In the genomic region with DNA sequence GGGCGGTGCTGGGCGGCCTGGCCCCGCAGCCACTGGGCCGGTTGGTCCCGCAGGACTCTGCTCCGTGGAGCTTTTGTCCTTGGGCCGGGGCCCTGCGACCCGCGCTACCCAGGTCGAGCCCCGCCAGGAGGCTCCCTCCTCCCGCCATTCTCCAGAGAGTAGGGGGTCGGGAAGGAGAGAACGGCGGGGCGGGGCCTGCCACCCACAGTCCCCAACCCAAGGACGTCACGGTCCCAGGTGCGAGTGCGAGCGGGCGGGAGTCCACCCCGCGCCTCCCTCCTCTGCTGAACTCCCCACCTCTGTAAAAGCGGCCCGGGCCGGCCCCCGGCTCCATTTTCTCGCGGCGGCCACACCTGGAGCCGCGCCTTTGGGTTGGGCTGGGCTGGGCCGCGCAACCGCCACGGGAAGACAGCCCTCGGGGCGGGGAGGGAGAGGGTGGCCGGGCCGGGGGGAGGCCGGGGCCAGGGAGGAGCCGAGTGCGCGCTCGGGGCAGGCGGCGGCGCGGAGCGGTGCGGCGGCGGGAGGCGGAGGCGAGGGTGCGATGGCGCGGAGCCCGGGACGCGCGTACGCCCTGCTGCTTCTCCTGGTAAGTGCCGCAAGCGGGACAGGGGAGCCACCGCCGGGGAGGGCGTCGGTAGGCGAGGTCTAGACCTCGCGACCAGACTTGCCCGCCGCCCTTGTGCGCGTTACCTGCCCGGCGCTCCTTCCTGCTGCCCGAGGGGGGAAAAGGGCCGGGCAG, we compare ENCODE assay signal across 8 cellular contexts. TPM values are rescaled to one million over a fixed set of nuclear protein-coding genes. Genes with fewer than 3 reads are reported as not detected.
DNase-seq lines count a peak whose midpoint lies in the region; ATAC-seq, FAIRE-seq and TF ChIP-seq lines count a peak whose summit lies in the region.

TSS of gene DSG2 (plus strand) at position 467 of the 739 bp plus-strand sequence. CDS start at position 542, 75 bp downstream.

- DNase-seq in GM12891 (ENCODE audit: insufficient read length, low spot score) (peak; percentile 74), fibroblast of the aortic adventitia (ENCODE audit: low read depth) (no peak), NCI-H1092 (lab: John Stamatoyannopoulos, UW) (no peak), T-helper 9 cell (no peak)
- DNase-seq in activated CD8-positive, alpha-beta T cell treated with anti-CD3 and anti-CD28 coated beads for 36 hours = peak; percentile 42

- POLR2A ChIA-PET in activated CD8-positive, alpha-beta T cell treated with anti-CD3 and anti-CD28 coated beads for 36 hours (lab: Charles Lee) = no interaction called here

- peak within 1 kb of the TSS; percentile 89 for H3K4me2 ChIP-seq in neural cell (ENCODE audit: low read length)

- no peaks in the 10 kb centered on the region for H3K36me3 Mint-ChIP-seq in IgD-negative memory B cell
- no peaks in the 10 kb centered on the region for H3K36me3 Mint-ChIP-seq in activated CD8-positive, alpha-beta T cell treated with anti-CD3 and anti-CD28 coated beads for 36 hours (ENCODE audit: low read depth)

- H3K9me2 ChIP-seq in neural cell (ENCODE audit: insufficient read depth, low read length) = no peaks in the 10 kb centered on the region

- intact Hi-C loops in activated CD8-positive, alpha-beta T cell treated with anti-CD3 and anti-CD28 coated beads for 36 hours (cut with micrococcal nuclease) = no loop called here

- H3K9ac ChIP-seq in neural cell (ENCODE audit: low read length) = peak within 1 kb of the TSS; percentile 52

- no peaks in the 10 kb centered on the region for H3K9me3 Mint-ChIP-seq in IgD-negative memory B cell
- H3K9me3 Mint-ChIP-seq in activated CD8-positive, alpha-beta T cell treated with anti-CD3 and anti-CD28 coated beads for 36 hours = no peaks in the 10 kb centered on the region

- no peaks in the 10 kb centered on the region for H4K20me1 ChIP-seq in neural cell (ENCODE audit: insufficient read depth)

- ATAC-seq in GM21723 (IDR thresholded peaks at IDR 0.05; ENCODE audit: unreplicated experiment) = peak; percentile 51
- peak; percentile 80 for ATAC-seq in activated CD8-positive, alpha-beta T cell treated with anti-CD3 and anti-CD28 coated beads for 36 hours

- H3K4me3 ChIP-seq in fibroblast of the aortic adventitia (ENCODE audit: low read depth, low read length) (peak within 1 kb of the TSS; percentile 57), neural cell (ENCODE audit: low read length) (peak within 1 kb of the TSS; percentile 90)

- H3K4me1 Mint-ChIP-seq in IgD-negative memory B cell = peaks cover 0 to 9% (median 8%) of the 10 kb centered on the region in 3 donors
- peaks cover 6% of the 10 kb centered on the region for H3K4me1 Mint-ChIP-seq in activated CD8-positive, alpha-beta T cell treated with anti-CD3 and anti-CD28 coated beads for 36 hours (ENCODE audit: low read depth)

- no peak for TF ChIP-seq CTCF in activated CD8-positive, alpha-beta T cell treated with anti-CD3 and anti-CD28 coated beads for 36 hours (IDR thresholded peaks at IDR 0.05)
- no peak for TF ChIP-seq CTCF in fibroblast of the aortic adventitia (IDR thresholded peaks at IDR 0.05; ENCODE audit: insufficient read depth, low read length)
- TF ChIP-seq CTCF in neural cell (IDR thresholded peaks at IDR 0.05; ENCODE audit: poor library complexity, severe bottlenecking) = no peak

- H2AFZ ChIP-seq in neural cell (ENCODE audit: low read depth, low read length) = peak within 1 kb of the TSS; percentile 27

- CTCF ChIA-PET in activated CD8-positive, alpha-beta T cell treated with anti-CD3 and anti-CD28 coated beads for 36 hours (lab: Charles Lee) = no interaction called here

- peak within 1 kb of the TSS in 3 of 4 donors; percentile 61 to 81 (median 69) for H3K4me3 Mint-ChIP-seq in IgD-negative memory B cell
- H3K4me3 Mint-ChIP-seq in activated CD8-positive, alpha-beta T cell treated with anti-CD3 and anti-CD28 coated beads for 36 hours = peak within 1 kb of the TSS; percentile 74

- TF ChIP-seq RAD21 in neural cell (conservative IDR thresholded peaks at IDR 0.05) = peak; percentile 41

- H3K9me3 ChIP-seq in neural cell (ENCODE audit: low read length) = no peaks in the 10 kb centered on the region

- H3K27ac Mint-ChIP-seq in IgD-negative memory B cell = no peak within 1 kb of the TSS
- H3K27ac Mint-ChIP-seq in activated CD8-positive, alpha-beta T cell treated with anti-CD3 and anti-CD28 coated beads for 36 hours = no peak within 1 kb of the TSS

- H3K27ac ChIP-seq in neural cell (ENCODE audit: low read length) = no peak within 1 kb of the TSS

- H3F3A ChIP-seq in neural cell (ENCODE audit: insufficient read depth, low read length, poor library complexity, severe bottlenecking) = no peaks in the 10 kb centered on the region

- H3K36me3 ChIP-seq in neural cell (ENCODE audit: insufficient read depth, low read length) = no peaks in the 10 kb centered on the region

- peak; percentile 85 for FAIRE-seq in GM12891 (lab: Jason Lieb, UNC)

- H3K79me2 ChIP-seq in neural cell (replicated peaks; ENCODE audit: insufficient read depth, low read length) = no peaks in the 10 kb centered on the region

- TF ChIP-seq EP300 in neural cell (conservative IDR thresholded peaks at IDR 0.05; ENCODE audit: poor library complexity, severe bottlenecking) = no peak

- peaks cover 29% of the 10 kb centered on the region for H3K27me3 Mint-ChIP-seq in IgD-negative memory B cell
- peaks cover 34% of the 10 kb centered on the region for H3K27me3 Mint-ChIP-seq in activated CD8-positive, alpha-beta T cell treated with anti-CD3 and anti-CD28 coated beads for 36 hours

- TF ChIP-seq POLR2A in GM12891 (IDR thresholded peaks at IDR 0.05; ENCODE audit: low read depth, low read length) = 0 out of 2 replicates have a peak, but pooled peaks have one; percentile 33

- H3K27me3 ChIP-seq in neural cell (ENCODE audit: insufficient read depth, low read depth, low read length) = peaks cover 26% of the 10 kb centered on the region

TF ChIP-seq in GM12891, 5 proteins besides CTCF, POLR2A, EP300 and RAD21:
- TF ChIP-seq POLR2AphosphoS5 (IDR thresholded peaks at IDR 0.05; ENCODE audit: low read depth, low read length) = peak; percentile 41; the same call in 1 of the 2 replicates
- TF ChIP-seq PAX5 (IDR thresholded peaks at IDR 0.05; ENCODE audit: insufficient read depth, low read length, severe bottlenecking) = no peak
- TF ChIP-seq POU2F2 (IDR thresholded peaks at IDR 0.05; ENCODE audit: low read depth, low read length) = no peak
TF ChIP-seq in GM12891: peak in this region for 1.

TF ChIP-seq in neural cell, 6 proteins besides CTCF, POLR2A, EP300 and RAD21:
- TF ChIP-seq MXI1 (conservative IDR thresholded peaks at IDR 0.05; ENCODE audit: poor library complexity, severe bottlenecking) (peak; percentile 39), POLR2AphosphoS5 (IDR thresholded peaks at IDR 0.05) (no peak)

RNA-seq across cellular contexts. Expression of gene DSG2, which starts in this region (rescaled TPM):
- polyA plus RNA-seq in GM12891 (2012; ENCODE audit: low read depth, missing spikeins) = 8.7 TPM
- not detected for polyA plus RNA-seq in IgD-negative memory B cell
- total RNA-seq in activated CD8-positive, alpha-beta T cell treated with anti-CD3 and anti-CD28 coated beads for 36 hours = under 1 TPM; 0.41 to 0.43 TPM
- total RNA-seq in fibroblast of the aortic adventitia (ENCODE audit: low replicate concordance) = 4.2 and 5.6 TPM in 2 replicates
- polyA plus RNA-seq in neural cell = 0.94 and 1.1 TPM in 2 replicates
- polyA minus RNA-seq in neural cell = 0.73 and 0.93 TPM in 2 replicates

Comparison
In these comparisons a context has a peak if more than half of its experiments do, and no peak if none do; other contexts are left out.
1. Peak in DNase-seq and ATAC-seq in activated CD8-positive, alpha-beta T cell treated with anti-CD3 and anti-CD28 coated beads for 36 hours; RNA of the gene not detected or under 1 TPM.